In the genomic region with DNA sequence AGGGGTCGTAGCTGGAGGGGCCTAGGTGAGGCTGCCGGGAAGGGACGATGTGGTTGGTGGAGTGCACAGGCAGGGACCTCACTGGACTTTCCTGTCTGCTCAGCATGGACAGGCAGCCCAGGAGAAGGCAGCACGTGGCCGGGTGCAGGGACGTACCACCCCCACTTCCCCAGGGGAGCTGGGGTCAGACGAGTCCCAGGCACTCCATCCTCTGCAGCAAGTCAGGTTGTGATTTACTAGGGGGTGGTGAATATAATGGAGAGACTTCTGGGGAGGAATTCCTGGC, we compare ENCODE assay signal across 10 cellular contexts. TPM values are rescaled to one million over a fixed set of nuclear protein-coding genes. Genes with fewer than 3 reads are reported as not detected.
A peak's percentile ranks its signal among the peaks of the same experiment; 100 is the strongest.
DNase-seq lines count a peak whose midpoint lies in the region; ATAC-seq and TF ChIP-seq lines count a peak whose summit lies in the region.
"Had no signal": no experiment of that assay in that cellular context is flagged by ENCODE, and none has a peak within 500 bp of the region (broad histone marks: within the 10 kb centered on the region; RNA-seq: fewer than 3 reads in every experiment).

No MANE protein-coding gene starts in this region.

- no peak for ATAC-seq in left cardiac atrium

- peak overlapping the region; percentile 57 to 92 for H3K4me3 ChIP-seq in vagina

- intact Hi-C loops in cardiac septum (cut with DNase I) (no loop called here), left cardiac atrium (cut with DNase I) (loop anchor here (5.0 kb wide), 2 partner anchors 37 to 92 kb away; a partner anchor contains a TSS), vagina (cut with DNase I) (no loop called here)

- H3K27me3 ChIP-seq in vagina = no peaks in the 10 kb centered on the region
- H3K27me3 ChIP-seq: BE2C had no signal

- no peaks in the 10 kb centered on the region for H3K36me3 ChIP-seq in vagina

- peaks cover 57% of the 10 kb centered on the region for H3K36me3 Mint-ChIP-seq in brain
- peaks cover 47% of the 10 kb centered on the region for H3K36me3 Mint-ChIP-seq in mesothelial cell of epicardium

- H3K4me1 Mint-ChIP-seq in brain (peaks cover 51% of the 10 kb centered on the region), mesothelial cell of epicardium (peaks cover 17% of the 10 kb centered on the region)

- H3K9me3 Mint-ChIP-seq in brain (peaks cover 21 to 50% (median 44%) of the 10 kb centered on the region in 5 experiments), mesothelial cell of epicardium (peaks cover 33% of the 10 kb centered on the region)

- peaks cover 55% of the 10 kb centered on the region for H3K4me1 ChIP-seq in vagina

- no peak for TF ChIP-seq CTCF in brain (conservative IDR thresholded peaks at IDR 0.05)
- no peak for TF ChIP-seq CTCF in mesothelial cell of epicardium (IDR thresholded peaks at IDR 0.05; ENCODE audit: unreplicated experiment)
- TF ChIP-seq CTCF in vagina (IDR thresholded peaks at IDR 0.05) = no peak
- TF ChIP-seq CTCF in GM20000 (IDR thresholded peaks at IDR 0.05; ENCODE audit: extremely low read depth, missing control alignments) = no peak

- H3K27ac Mint-ChIP-seq in brain = peak overlapping the region in 4 of 5 experiments; percentile 93 to 99 (median 96)
- no peak overlapping the region for H3K27ac Mint-ChIP-seq in mesothelial cell of epicardium

- H3K9me3 ChIP-seq in vagina = no peaks in the 10 kb centered on the region
- H3K9me3 ChIP-seq: BE2C had no signal

- H3K4me3 Mint-ChIP-seq in brain (peak overlapping the region; percentile 85 to 89 (median 86)), mesothelial cell of epicardium (peak overlapping the region; percentile 73)

- peak; percentile 74 for DNase-seq in cardiac septum (ENCODE audit: low spot score)
- DNase-seq in left cardiac atrium = no peak
- DNase-seq in mesothelial cell of epicardium (ENCODE audit: low spot score in 2 of 2, unreplicated experiment in 2 of 2) = no peak
- peak in 1 of 2 donors; percentile 89 for DNase-seq in vagina (ENCODE audit: extremely low spot score in 2 of 2)
- DNase-seq in GM20000 (ENCODE audit: low spot score) = no peak
- DNase-seq in stimulated activated CD4-positive, alpha-beta T cell treated with anti-CD3 and anti-CD28 coated beads, Interleukin-4, amount 100 ng/mL, for 1 hour = no peak
- no peak for DNase-seq in epidermal melanocyte (ENCODE audit: insufficient read length, low spot score)
- DNase-seq: BE2C, NCI-H345 had no signal

- H3K27ac ChIP-seq in vagina = peak overlapping the region; percentile 93

- H3K27me3 Mint-ChIP-seq in brain (peaks cover 11% of the 10 kb centered on the region), mesothelial cell of epicardium (ENCODE audit: low read depth) (no peaks in the 10 kb centered on the region)

- TF ChIP-seq POLR2A in vagina (IDR thresholded peaks at IDR 0.05) = no peak

RNA-seq across cellular contexts. Expression of a gene that starts 1.5 kb away (rescaled TPM):
- total RNA-seq in cardiac septum (129 TPM), left cardiac atrium (100 to 1,000 TPM; 121 to 128 TPM), mesothelial cell of epicardium (186 to 194 TPM (median 192 TPM) in 3 replicates), vagina (93.1 TPM)
- polyA plus RNA-seq in brain (ENCODE audit: insufficient read depth, low read depth, low replicate concordance) = 208 TPM

RNA-seq across cellular contexts. Expression of a gene that starts 39.2 kb away (rescaled TPM):
- total RNA-seq in cardiac septum (55.2 TPM), left cardiac atrium (10 to 100 TPM; 41.9 to 59.3 TPM), mesothelial cell of epicardium (73.4 to 78.2 TPM (median 74.7 TPM) in 3 replicates), vagina (103 TPM)
- polyA plus RNA-seq in brain (ENCODE audit: insufficient read depth, low read depth, low replicate concordance) = 70.7 TPM

Comparison
In these comparisons a context has a peak if more than half of its experiments do, and no peak if none do; other contexts are left out.
1. intact Hi-C loops: an anchor here in left cardiac atrium (5.0 kb wide); none called in cardiac septum and vagina.